In the genomic region with DNA sequence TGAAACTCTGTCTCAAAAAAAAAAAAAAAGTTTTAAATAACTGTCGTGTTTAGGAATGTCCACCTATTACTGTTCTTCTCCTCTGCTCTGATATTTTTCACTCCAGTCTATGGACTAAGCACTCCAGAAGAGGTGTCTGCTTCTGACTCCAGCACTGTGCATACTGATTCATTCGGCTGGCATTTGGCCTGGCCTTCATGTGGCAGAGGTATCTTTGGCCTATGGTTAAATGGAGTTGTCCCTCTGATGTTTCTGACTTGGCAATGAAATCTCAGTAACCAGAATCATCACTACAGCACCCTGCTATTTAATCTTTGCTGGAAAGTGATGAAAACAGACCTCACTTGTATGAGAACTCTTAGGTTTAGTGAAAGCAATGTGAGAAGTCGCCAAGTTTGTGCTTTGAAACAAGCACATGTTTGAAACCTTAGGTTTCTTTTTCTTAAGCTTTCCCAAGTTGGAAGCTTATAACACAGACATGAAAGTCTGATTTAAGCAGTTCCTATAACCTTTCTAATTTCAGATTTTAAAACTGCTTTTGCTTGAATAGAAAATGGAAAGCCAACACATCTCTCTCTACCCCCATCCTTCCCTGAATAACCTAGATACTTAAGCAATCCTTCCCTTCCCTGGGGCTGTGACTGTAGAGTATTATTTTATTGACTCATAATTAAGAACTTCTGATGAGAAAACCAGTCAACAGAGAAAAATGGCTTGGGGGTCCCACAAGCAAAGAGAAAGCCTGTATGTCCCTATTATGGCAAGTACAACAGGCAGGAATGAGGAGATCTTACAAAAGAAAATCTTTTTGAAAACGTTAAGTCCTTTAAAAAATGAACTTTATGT, we compare ENCODE assay signal across 8 cellular contexts.
A peak's percentile ranks its signal among the peaks of the same experiment; 100 is the strongest.
DNase-seq lines count a peak whose midpoint lies in the region; ATAC-seq and TF ChIP-seq lines count a peak whose summit lies in the region.

No MANE protein-coding gene starts in this region.

- intact Hi-C loops in activated T-helper 1 cell treated with anti-CD3 and anti-CD28 coated beads, Interleukin-12 subunit alpha, Interleukin-12 subunit beta, Interleukin-2, Interleukin-4 antibody, amounts not matched to agents 30 ng/mL and 10 ng/mL and 1 ng/mL, durations not matched to agents 14 hours and 24 hours and 36 hours (cut with micrococcal nuclease): loop anchor here (1.0 to 2.0 kb wide), 9 partner anchors 17 to 500 kb away; a partner anchor contains a TSS
- intact Hi-C loops in upper lobe of right lung (cut with DNase I): no loop called here

- peaks cover 33% of the 10 kb centered on the region for H3K79me2 ChIP-seq in hepatocyte

- H3K27me3 ChIP-seq in hepatocyte (no peaks in the 10 kb centered on the region), upper lobe of right lung (no peaks in the 10 kb centered on the region)

- peak overlapping the region; percentile 89 for H3K27ac Mint-ChIP-seq in activated T-cell treated with anti-CD3 and anti-CD28 coated beads, Interleukin-2, amount 50 U/mL, for 72 hours
- peak overlapping the region; percentile 74 for H3K27ac Mint-ChIP-seq in activated T-helper 1 cell treated with anti-CD3 and anti-CD28 coated beads, Interleukin-12 subunit alpha, Interleukin-12 subunit beta, Interleukin-2, Interleukin-4 antibody, amounts not matched to agents 30 ng/mL and 10 ng/mL and 1 ng/mL, durations not matched to agents 14 hours and 24 hours and 36 hours

- H3K27me3 Mint-ChIP-seq in activated T-cell treated with anti-CD3 and anti-CD28 coated beads, Interleukin-2, amount 50 U/mL, for 72 hours (ENCODE audit: low read depth): no peaks in the 10 kb centered on the region
- no peaks in the 10 kb centered on the region for H3K27me3 Mint-ChIP-seq in activated T-helper 1 cell treated with anti-CD3 and anti-CD28 coated beads, Interleukin-12 subunit alpha, Interleukin-12 subunit beta, Interleukin-2, Interleukin-4 antibody, amounts not matched to agents 30 ng/mL and 10 ng/mL and 1 ng/mL, durations not matched to agents 14 hours and 24 hours and 36 hours (ENCODE audit: insufficient read depth)

- H2AFZ ChIP-seq in hepatocyte: no peak overlapping the region

- no peak overlapping the region for H3K4me3 ChIP-seq in hepatocyte
- H3K4me3 ChIP-seq in upper lobe of right lung: no peak overlapping the region

- H3K4me1 ChIP-seq in hepatocyte (ENCODE audit: insufficient read depth) (peaks cover 12% of the 10 kb centered on the region), upper lobe of right lung (peaks cover 14% of the 10 kb centered on the region)

- 77% methylated on average over 4 of the region's 4 CpGs for WGBS in hepatocyte (ENCODE audit: low lambda C conversion rate, missing lambda C conversion rate)

- H3K27ac ChIP-seq in hepatocyte (peak overlapping the region; percentile 52), upper lobe of right lung (peak overlapping the region; percentile 4)

- H3K4me3 Mint-ChIP-seq in activated T-cell treated with anti-CD3 and anti-CD28 coated beads, Interleukin-2, amount 50 U/mL, for 72 hours: peak overlapping the region; percentile 70 to 71
- peak overlapping the region; percentile 4 for H3K4me3 Mint-ChIP-seq in activated T-helper 1 cell treated with anti-CD3 and anti-CD28 coated beads, Interleukin-12 subunit alpha, Interleukin-12 subunit beta, Interleukin-2, Interleukin-4 antibody, amounts not matched to agents 30 ng/mL and 10 ng/mL and 1 ng/mL, durations not matched to agents 14 hours and 24 hours and 36 hours

- DNase-seq in activated T-cell treated with anti-CD3 and anti-CD28 coated beads, Interleukin-2, amount 50 U/mL, for 72 hours: peak in 1 of 2 donors; percentile 51
- no peak for DNase-seq in activated T-cell treated with anti-CD3 and anti-CD28 coated beads, Interleukin-2, amount 50 U/mL, for 1 hour
- no peak for DNase-seq in activated T-helper 1 cell treated with anti-CD3 and anti-CD28 coated beads, Interleukin-12 subunit alpha, Interleukin-12 subunit beta, Interleukin-2, Interleukin-4 antibody, amounts not matched to agents 30 ng/mL and 10 ng/mL and 1 ng/mL, durations not matched to agents 14 hours and 24 hours and 36 hours (ENCODE audit: low spot score)
- DNase-seq in hepatocyte (ENCODE audit: low spot score) (peak; percentile 38), upper lobe of right lung (no peak), iPS-NIHi7 (ENCODE audit: extremely low spot score) (no peak), epidermal melanocyte (ENCODE audit: insufficient read length, low spot score) (no peak), HuH-7.5 (ENCODE audit: low spot score) (no peak)

- H3K4me1 Mint-ChIP-seq in activated T-cell treated with anti-CD3 and anti-CD28 coated beads, Interleukin-2, amount 50 U/mL, for 72 hours (ENCODE audit: low read depth): peaks cover 93% of the 10 kb centered on the region
- H3K4me1 Mint-ChIP-seq in activated T-helper 1 cell treated with anti-CD3 and anti-CD28 coated beads, Interleukin-12 subunit alpha, Interleukin-12 subunit beta, Interleukin-2, Interleukin-4 antibody, amounts not matched to agents 30 ng/mL and 10 ng/mL and 1 ng/mL, durations not matched to agents 14 hours and 24 hours and 36 hours (ENCODE audit: low read depth): peaks cover 43% of the 10 kb centered on the region

- peaks cover 8 to 13% of the 10 kb centered on the region in 2 donors for H3K36me3 Mint-ChIP-seq in activated T-cell treated with anti-CD3 and anti-CD28 coated beads, Interleukin-2, amount 50 U/mL, for 72 hours (ENCODE audit: insufficient read depth in 2 of 2)
- peaks cover 11% of the 10 kb centered on the region for H3K36me3 Mint-ChIP-seq in activated T-helper 1 cell treated with anti-CD3 and anti-CD28 coated beads, Interleukin-12 subunit alpha, Interleukin-12 subunit beta, Interleukin-2, Interleukin-4 antibody, amounts not matched to agents 30 ng/mL and 10 ng/mL and 1 ng/mL, durations not matched to agents 14 hours and 24 hours and 36 hours (ENCODE audit: low read depth)

- TF ChIP-seq CTCF in hepatocyte (IDR thresholded peaks at IDR 0.05; ENCODE audit: poor library complexity) (no peak), upper lobe of right lung (IDR thresholded peaks at IDR 0.05) (no peak)

- peak; percentile 60 to 68 for ATAC-seq in activated T-cell treated with anti-CD3 and anti-CD28 coated beads, Interleukin-2, amount 50 U/mL, for 72 hours (replicated peaks in 1 of 2)
- ATAC-seq in upper lobe of right lung: peak; percentile 55

- H3K9me3 ChIP-seq in hepatocyte (ENCODE audit: low read depth) (no peaks in the 10 kb centered on the region), upper lobe of right lung (no peaks in the 10 kb centered on the region)

- H4K20me1 ChIP-seq in hepatocyte (ENCODE audit: insufficient read depth, poor library complexity, severe bottlenecking): no peaks in the 10 kb centered on the region

- no peaks in the 10 kb centered on the region for H3K9me2 ChIP-seq in hepatocyte (replicated peaks; ENCODE audit: insufficient read depth)

- peak overlapping the region; percentile 12 for H3K4me2 ChIP-seq in hepatocyte

- peaks cover 0 to 3% of the 10 kb centered on the region in 2 donors for H3K9me3 Mint-ChIP-seq in activated T-cell treated with anti-CD3 and anti-CD28 coated beads, Interleukin-2, amount 50 U/mL, for 72 hours
- H3K9me3 Mint-ChIP-seq in activated T-helper 1 cell treated with anti-CD3 and anti-CD28 coated beads, Interleukin-12 subunit alpha, Interleukin-12 subunit beta, Interleukin-2, Interleukin-4 antibody, amounts not matched to agents 30 ng/mL and 10 ng/mL and 1 ng/mL, durations not matched to agents 14 hours and 24 hours and 36 hours: no peaks in the 10 kb centered on the region

- H3K36me3 ChIP-seq in hepatocyte (replicated peaks; ENCODE audit: insufficient read depth, low read depth) (no peaks in the 10 kb centered on the region), upper lobe of right lung (no peaks in the 10 kb centered on the region)
